In the genomic region with DNA sequence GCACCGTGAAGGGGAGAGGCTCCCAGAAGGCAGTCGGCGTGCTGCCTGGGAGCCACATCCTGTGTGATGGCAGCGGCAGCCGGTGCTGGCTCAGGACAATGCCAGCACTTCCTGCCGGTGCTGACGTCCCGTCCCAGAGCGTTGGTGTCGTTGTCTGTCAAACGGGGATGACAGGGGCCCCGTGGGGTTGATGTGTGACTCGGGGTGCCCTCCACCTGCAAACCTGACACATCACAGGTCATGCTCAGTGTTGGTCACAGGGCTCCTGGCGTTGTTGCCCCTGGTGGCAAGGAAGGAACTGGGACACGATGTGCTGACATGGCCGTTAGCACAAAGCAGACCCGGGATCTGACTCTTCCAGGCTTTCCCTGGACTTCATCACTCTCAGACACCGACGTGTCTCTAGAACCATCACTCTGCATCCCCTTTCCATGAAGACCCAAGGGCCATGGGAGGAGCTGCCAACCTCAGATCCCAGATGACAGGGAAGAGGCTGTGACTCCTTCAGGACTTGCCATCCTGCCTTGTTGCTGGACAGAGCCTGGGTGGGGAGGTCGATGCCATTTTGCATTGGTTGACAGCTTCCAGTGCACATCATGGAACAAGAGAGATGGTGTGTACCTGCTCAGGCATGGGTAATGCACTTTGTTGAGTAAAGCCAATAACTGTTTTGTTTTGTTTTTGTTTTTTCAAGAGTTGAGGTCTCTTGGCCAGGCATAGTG, we compare ENCODE assay signal across 9 cellular contexts. TPM values are rescaled to one million over a fixed set of nuclear protein-coding genes. Genes with fewer than 3 reads are reported as not detected.
DNase-seq lines count a peak whose midpoint lies in the region; TF ChIP-seq lines count a peak whose summit lies in the region.
"Had no signal": no experiment of that assay in that cellular context is flagged by ENCODE, and none has a peak within 500 bp of the region (broad histone marks: within the 10 kb centered on the region; RNA-seq: fewer than 3 reads in every experiment).

No MANE protein-coding gene starts in this region.

- peak in 1 of 2 donors; percentile 14 for TF ChIP-seq CTCF in right atrium auricular region (IDR thresholded peaks at IDR 0.05)

- H3K27ac ChIP-seq in right atrium auricular region, result peak overlapping the region; percentile 77 to 87

- DNase-seq in NCI-H69 (lab: John Stamatoyannopoulos, UW) (peak; percentile 49), right atrium auricular region (ENCODE audit: low spot score) (peak; percentile 63), NCI-H345 treated with DMSO at 0.1 percent for 48 hours (lab: John Stamatoyannopoulos, UW; ENCODE audit: unreplicated experiment) (no peak), NCI-H1105 (lab: John Stamatoyannopoulos, UW) (no peak), kidney tubule cell (ENCODE audit: low spot score) (no peak), D341Med (ENCODE audit: low spot score) (no peak)
- DNase-seq in activated CD8-positive, alpha-beta memory T cell treated with anti-CD3 and anti-CD28 coated beads, Interleukin-2, amount 50 U/mL, for 24 hours (ENCODE audit: extremely low read depth), result peak; percentile 23
- peak; percentile 4 to 8 for DNase-seq in stimulated activated CD8-positive, alpha-beta memory T cell treated with anti-CD3 and anti-CD28 coated beads, Interleukin-7, amount 100 ng/mL, for 1 hour (ENCODE audit: low read depth in 2 of 2)

- peaks cover 0 to 27% of the 10 kb centered on the region in 2 donors for H3K4me1 ChIP-seq in right atrium auricular region

- no peaks in the 10 kb centered on the region for H3K27me3 ChIP-seq in right atrium auricular region

- peak overlapping the region in 1 of 2 donors; percentile 13 for H3K4me3 ChIP-seq in right atrium auricular region
- H3K4me3 ChIP-seq: lung had no signal

- no peaks in the 10 kb centered on the region for H3K36me3 ChIP-seq in right atrium auricular region

- H3K9me3 ChIP-seq in right atrium auricular region, result no peaks in the 10 kb centered on the region

RNA-seq across cellular contexts. Expression of a gene that starts 21.5 kb away (rescaled TPM):
- total RNA-seq in right atrium auricular region, result 100 to 1,000 TPM; 124 to 216 TPM

RNA-seq across cellular contexts. Expression of a gene that starts 34.7 kb away (rescaled TPM):
- total RNA-seq in right atrium auricular region, result 10 to 100 TPM; 31.8 to 55.3 TPM

Comparison
In these comparisons a context has a peak if more than half of its experiments do, and no peak if none do; other contexts are left out.
1. DNase-seq: peak in NCI-H69 (single experiment), activated CD8-positive, alpha-beta memory T cell treated with anti-CD3 and anti-CD28 coated beads, Interleukin-2, amount 50 U/mL, for 24 hours (single experiment), right atrium auricular region (single experiment) and stimulated activated CD8-positive, alpha-beta memory T cell treated with anti-CD3 and anti-CD28 coated beads, Interleukin-7, amount 100 ng/mL, for 1 hour (2 of 2); none in NCI-H345 treated with DMSO at 0.1 percent for 48 hours (single experiment), NCI-H1105 (single experiment), kidney tubule cell (single experiment) and D341Med (single experiment).